8 cellular contexts compared by ENCODE assay signal in genomic region chr2:39119732-39120520, GRCh38. TPM values are rescaled to one million over a fixed set of nuclear protein-coding genes. Genes with fewer than 3 reads are reported as not detected.
A peak's percentile ranks its signal among the peaks of the same experiment; 100 is the strongest.
DNase-seq lines count a peak whose midpoint lies in the region; ATAC-seq and TF ChIP-seq lines count a peak whose summit lies in the region.

No MANE protein-coding gene starts in this region.

- H2AFZ ChIP-seq in PC-3 (ENCODE audit: low read length) (peak overlapping the region; percentile 86), neural cell (ENCODE audit: low read depth, low read length) (peak overlapping the region; percentile 27)

- H3K36me3 ChIP-seq in PC-3 (ENCODE audit: low read depth, low read length) (no peaks in the 10 kb centered on the region; the same call in 1 of the 2 replicates), neural cell (ENCODE audit: insufficient read depth, low read length) (no peaks in the 10 kb centered on the region), thymus (ENCODE audit: control insufficient read depth, insufficient read depth) (no peaks in the 10 kb centered on the region)

- POLR2A ChIA-PET in PC-3 (lab: Charles Lee; ENCODE audit: unreplicated experiment), result interaction anchor here (0.6 to 1.1 kb wide), 5 partner anchors 22 to 172 kb away, joined by 3 to 9 read pairs (median 4); no protein-coding TSS in a partner anchor

- peak overlapping the region; percentile 94 for H3K4me2 ChIP-seq in PC-3 (ENCODE audit: low read length)
- peak overlapping the region; percentile 83 for H3K4me2 ChIP-seq in neural cell (ENCODE audit: low read length)

- under 1% methylated on average over 63 of the region's 63 CpGs for WGBS in thymus

- TF ChIP-seq CTCF in PC-3 (conservative IDR thresholded peaks at IDR 0.05; ENCODE audit: low read depth, low read length) (peak; percentile 33; the same call in 1 of the 2 replicates), fibroblast of villous mesenchyme (IDR thresholded peaks at IDR 0.05; ENCODE audit: insufficient read depth, low read depth, low read length) (no peak), neural cell (IDR thresholded peaks at IDR 0.05; ENCODE audit: poor library complexity, severe bottlenecking) (peak; percentile 41)

- CTCF ChIA-PET in PC-3 (lab: Charles Lee), result interaction anchor here (0.5 to 1.7 kb wide), 5 partner anchors 49 to 176 kb away, joined by 3 to 5 read pairs (median 4); no protein-coding TSS in a partner anchor

- TF ChIP-seq RAD21 in neural cell (conservative IDR thresholded peaks at IDR 0.05), result no peak

- H3K9ac ChIP-seq in PC-3 (ENCODE audit: low read length) (peak overlapping the region; percentile 82), neural cell (ENCODE audit: low read length) (peak overlapping the region; percentile 80)

- peaks cover 53% of the 10 kb centered on the region for H3K79me2 ChIP-seq in PC-3 (ENCODE audit: low read length)
- peaks cover 50% of the 10 kb centered on the region for H3K79me2 ChIP-seq in neural cell (replicated peaks; ENCODE audit: insufficient read depth, low read length)

- intact Hi-C loops in PC-3 (cut with micrococcal nuclease), result loop anchor here (2.0 kb wide), 1 partner anchor 61 kb away; no protein-coding TSS in a partner anchor

- no peak for TF ChIP-seq EP300 in neural cell (conservative IDR thresholded peaks at IDR 0.05; ENCODE audit: poor library complexity, severe bottlenecking)

- H3K9me2 ChIP-seq in PC-3 (replicated peaks; ENCODE audit: low read length), result no peaks in the 10 kb centered on the region
- no peaks in the 10 kb centered on the region for H3K9me2 ChIP-seq in neural cell (ENCODE audit: insufficient read depth, low read length)

- DNase-seq in CD1c-positive myeloid dendritic cell (ENCODE audit: extremely low spot score), result peak; percentile 57
- DNase-seq in PC-3, result peak; percentile 55
- DNase-seq in activated effector memory CD4-positive, alpha-beta T cell treated with anti-CD3 and anti-CD28 coated beads, Interleukin-2, amount 50 U/mL, for 16 hours, result peak; percentile 88
- DNase-seq in fibroblast of villous mesenchyme (ENCODE audit: low read depth), result peak; percentile 66

- H3K9me3 ChIP-seq in PC-3 (ENCODE audit: low read length) (no peaks in the 10 kb centered on the region), neural cell (ENCODE audit: low read length) (no peaks in the 10 kb centered on the region), thymus (ENCODE audit: control insufficient read depth) (no peaks in the 10 kb centered on the region)

- H3K27ac ChIP-seq in PC-3 (ENCODE audit: low read length) (peak overlapping the region; percentile 38), neural cell (ENCODE audit: low read length) (peak overlapping the region; percentile 70), thymus (ENCODE audit: low read depth) (peak overlapping the region; percentile 96)

- H3K4me1 ChIP-seq in PC-3 (ENCODE audit: insufficient read depth, low read length) (peaks cover 28% of the 10 kb centered on the region), thymus (ENCODE audit: control insufficient read depth, insufficient read depth, low read length) (peaks cover 12% of the 10 kb centered on the region)

- H3K4me3 ChIP-seq in PC-3 (ENCODE audit: low read length) (peak overlapping the region; percentile 84), fibroblast of villous mesenchyme (ENCODE audit: low read depth, low read length) (peak overlapping the region; percentile 73), neural cell (ENCODE audit: low read length) (peak overlapping the region; percentile 88), thymus (ENCODE audit: low read length) (peak overlapping the region; percentile 95)

- no peaks in the 10 kb centered on the region for H3F3A ChIP-seq in PC-3 (ENCODE audit: low read length, unreplicated experiment)
- peaks cover 3% of the 10 kb centered on the region for H3F3A ChIP-seq in neural cell (ENCODE audit: insufficient read depth, low read length, poor library complexity, severe bottlenecking)

- peak; percentile 33 for TF ChIP-seq POLR2A in GM19193 (IDR thresholded peaks at IDR 0.05; ENCODE audit: extremely low read depth, insufficient read depth, insufficient read length)

- peak; percentile 41 for ATAC-seq in HG03354 (IDR thresholded peaks at IDR 0.05; ENCODE audit: poor library complexity, severe bottlenecking, unreplicated experiment)
- ATAC-seq in PC-3, result peak; percentile 37

- BruUV-seq in PC-3 (replicated peaks; lab: Mats Ljungman, UMichigan), result no TSS peak

- H4K20me1 ChIP-seq in PC-3 (ENCODE audit: low read length), result peaks cover 22% of the 10 kb centered on the region; the same call in 1 of the 2 replicates
- H4K20me1 ChIP-seq in neural cell (ENCODE audit: insufficient read depth), result peaks cover 5% of the 10 kb centered on the region

- no peaks in the 10 kb centered on the region for H3K27me3 ChIP-seq in PC-3 (ENCODE audit: low read length)
- H3K27me3 ChIP-seq in neural cell (ENCODE audit: insufficient read depth, low read depth, low read length), result no peaks in the 10 kb centered on the region
- no peaks in the 10 kb centered on the region for H3K27me3 ChIP-seq in thymus (ENCODE audit: control insufficient read depth, insufficient read depth)

TF ChIP-seq in neural cell, 6 proteins besides CTCF, POLR2A, EP300 and RAD21:
- TF ChIP-seq MXI1 (conservative IDR thresholded peaks at IDR 0.05; ENCODE audit: poor library complexity, severe bottlenecking) (peak; percentile 52), TAF1 (IDR thresholded peaks at IDR 0.05; ENCODE audit: low read depth) (no peak), REST (IDR thresholded peaks at IDR 0.05; ENCODE audit: borderline replicate concordance) (no peak), EZH2 (IDR thresholded peaks at IDR 0.05; ENCODE audit: borderline replicate concordance, insufficient read depth, low read length, poor library complexity, severe bottlenecking) (no peak), SMC3 (conservative IDR thresholded peaks at IDR 0.05; ENCODE audit: poor library complexity) (no peak), POLR2AphosphoS5 (IDR thresholded peaks at IDR 0.05) (peak; percentile 14)

RNA-seq across cellular contexts. Expression of gene SOS1, which starts 0.9 kb away (rescaled TPM):
- total RNA-seq in PC-3 (2014; rRNA removed), result 9.7 and 10.5 TPM in 2 replicates
- 17.1 and 21.2 TPM in 2 replicates for total RNA-seq in fibroblast of villous mesenchyme
- 18.6 and 19.0 TPM in 2 replicates for polyA plus RNA-seq in neural cell
- 39.2 and 78.1 TPM in 2 replicates for polyA minus RNA-seq in neural cell
- 10.4 TPM for polyA plus RNA-seq in thymus

Comparison
In these comparisons a context has a peak if more than half of its experiments do, and no peak if none do; other contexts are left out.
1. Peak in every context shown above with its lines: DNase-seq, ATAC-seq, H3K4me3 ChIP-seq and H3K27ac ChIP-seq.
2. H3K27ac ChIP-seq: peak in every context shown above with its lines; median percentile 96 in thymus; 70 in neural cell; 38 in PC-3.